1 cellular context compared by ENCODE assay signal in the genomic region with DNA sequence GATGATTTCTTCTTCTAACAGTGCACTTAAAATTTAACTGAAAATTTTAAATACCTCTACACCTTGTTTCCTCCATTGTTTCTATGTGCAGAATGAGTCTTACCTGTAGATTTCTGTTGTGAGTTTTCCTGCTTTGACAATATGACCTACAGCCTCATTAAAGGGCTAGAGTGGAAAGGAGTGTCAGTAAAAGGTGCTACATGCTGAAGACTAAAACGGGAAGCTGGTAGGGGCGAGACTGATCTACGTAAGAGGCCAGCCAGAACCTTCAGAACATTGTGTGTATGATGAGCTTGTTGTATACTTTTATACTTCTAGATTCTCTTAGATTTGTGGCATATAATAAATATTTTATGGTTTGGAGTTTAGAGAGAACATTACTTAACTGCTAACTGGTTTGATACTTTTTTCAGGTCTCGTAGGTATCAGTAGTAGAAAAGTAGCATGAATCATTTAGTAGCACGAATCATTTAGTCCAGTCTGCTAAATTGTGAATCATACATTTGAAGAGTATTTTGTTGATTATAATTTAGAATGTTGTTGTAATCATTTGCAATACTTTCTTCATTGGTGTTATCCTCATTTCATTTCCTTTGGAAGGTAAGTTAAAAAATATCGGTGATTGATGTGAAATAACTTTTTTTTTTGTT.
TF ChIP-seq lines count a peak whose summit lies in the region.

No MANE protein-coding gene starts in this region.

TF ChIP-seq in HCT116, 20 proteins besides CTCF, POLR2A, EP300 and RAD21 (continued from another document):
- no peak for TF ChIP-seq REST (IDR thresholded peaks at IDR 0.05; ENCODE audit: low read depth)
- TF ChIP-seq SIN3A (IDR thresholded peaks at IDR 0.05; ENCODE audit: low read depth): no peak
- no peak for TF ChIP-seq ZBTB33 (IDR thresholded peaks at IDR 0.05; ENCODE audit: extremely low read depth, insufficient replicate concordance, low read length)
